In genomic region chr4:25474690-25475089, GRCh38 we compare ENCODE assay signal across 11 cellular contexts.
"Had no signal": no experiment of that assay in that cellular context is flagged by ENCODE, and none has a peak within 500 bp of the region (broad histone marks: within the 10 kb centered on the region; RNA-seq: fewer than 3 reads in every experiment).

No MANE protein-coding gene starts in this region.

- DNase-seq: GM23248, GOT3, H7, H9, HCEC 1CT, HFFc6 had no signal

- H3K4me3 ChIP-seq: GM23248, GM23338, HAP-1 had no signal

- H3K27ac ChIP-seq: GM23248 had no signal

- ATAC-seq: GM23338, HCT116 had no signal

- H3K36me3 ChIP-seq: HAP-1 had no signal

- H3K4me1 ChIP-seq: HAP-1 had no signal

- FAIRE-seq: H1, H54 had no signal

- H3K9me3 ChIP-seq: HAP-1 had no signal
